Comparison of ENCODE assay signal across 8 cellular contexts in the genomic region with DNA sequence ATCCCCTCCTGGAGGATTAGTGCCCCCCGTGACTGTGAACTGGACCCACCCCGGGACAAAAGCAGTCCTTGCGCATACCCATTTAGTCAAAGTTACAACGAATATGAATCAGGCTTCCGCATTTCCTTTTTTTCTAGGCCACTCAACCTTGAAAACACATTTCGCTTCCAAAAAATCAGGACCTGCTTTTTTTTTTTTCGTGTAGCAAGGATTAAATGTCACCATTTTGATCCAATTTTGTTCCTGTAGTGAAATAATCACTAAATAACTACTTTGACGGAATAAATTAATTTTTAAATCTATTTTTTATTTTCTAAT. TPM values are rescaled to one million over a fixed set of nuclear protein-coding genes. Genes with fewer than 3 reads are reported as not detected.
DNase-seq lines count a peak whose midpoint lies in the region; ATAC-seq and TF ChIP-seq lines count a peak whose summit lies in the region.

No MANE protein-coding gene starts in this region.

- H3K27ac ChIP-seq in C4-2B, result peak overlapping the region; percentile 83
- no peak overlapping the region for H3K27ac ChIP-seq in duodenal mucosa (ENCODE audit: low read depth, low read length)

- TF ChIP-seq CTCF in C4-2B (conservative IDR thresholded peaks at IDR 0.05), result peak; percentile 29
- no peak for TF ChIP-seq CTCF in nephron progenitor cell (IDR thresholded peaks at IDR 0.05)

- peak overlapping the region; percentile 62 for H3K4me3 ChIP-seq in MG63
- peak overlapping the region; percentile 71 to 77 for H3K4me3 ChIP-seq in duodenal mucosa (ENCODE audit: low read depth in 1 of 2, low read length in 2 of 2)

- H3K36me3 ChIP-seq in MG63 (no peaks in the 10 kb centered on the region), duodenal mucosa (ENCODE audit: control insufficient read depth in 1 of 2, insufficient read depth in 2 of 2, low read length in 2 of 2) (no peaks in the 10 kb centered on the region)

- DNase-seq in MG63, result no peak
- DNase-seq in nephron progenitor cell, result no peak
- DNase-seq in MV-4-11 (lab: John Stamatoyannopoulos, UW), result no peak
- no peak for DNase-seq in NCI-H146 (lab: John Stamatoyannopoulos, UW)
- no peak for DNase-seq in NCI-H2107 (lab: John Stamatoyannopoulos, UW)

- ATAC-seq in GM19397 (IDR thresholded peaks at IDR 0.05; ENCODE audit: unreplicated experiment), result no peak

- no peaks in the 10 kb centered on the region for H3K9me3 ChIP-seq in MG63
- no peaks in the 10 kb centered on the region for H3K9me3 ChIP-seq in duodenal mucosa (ENCODE audit: control insufficient read depth in 1 of 2, low read length in 2 of 2)

- peaks cover 32% of the 10 kb centered on the region for H3K27me3 Mint-ChIP-seq in nephron progenitor cell (ENCODE audit: low read depth, poor library complexity)

- H3K4me1 ChIP-seq in duodenal mucosa (ENCODE audit: control insufficient read depth in 1 of 2, insufficient read depth in 2 of 2, low read length in 2 of 2), result peaks cover 0 to 4% of the 10 kb centered on the region in 2 donors

- no peak overlapping the region for H3K27ac Mint-ChIP-seq in nephron progenitor cell

- H3K9ac ChIP-seq in duodenal mucosa (ENCODE audit: low read depth in 1 of 2, low read length in 2 of 2), result peak overlapping the region; percentile 38 to 52

- H3K4me3 Mint-ChIP-seq in nephron progenitor cell, result peak overlapping the region; percentile 99

- peaks cover 5% of the 10 kb centered on the region for H3K4me1 Mint-ChIP-seq in nephron progenitor cell

- 0 out of 2 replicates have a peak, but pooled peaks cover 4% of the 10 kb centered on the region for H3K27me3 ChIP-seq in MG63
- H3K27me3 ChIP-seq in duodenal mucosa (ENCODE audit: control insufficient read depth in 1 of 2, insufficient read depth in 2 of 2, low read length in 2 of 2), result no peaks in the 10 kb centered on the region

- H3K36me3 Mint-ChIP-seq in nephron progenitor cell (ENCODE audit: low read depth), result no peaks in the 10 kb centered on the region

- H3K9me3 Mint-ChIP-seq in nephron progenitor cell, result no peaks in the 10 kb centered on the region

RNA-seq across cellular contexts. Expression of gene FTCDNL1, which starts 0.5 kb away (rescaled TPM):
- total RNA-seq in MG63 (2014; rRNA removed; shearing (Covaris generic); ENCODE audit: low replicate concordance), result 1.8 TPM in 1 of 2 replicates, not detected in the other

RNA-seq across cellular contexts. Expression of gene C2orf69, which starts 59.6 kb away (rescaled TPM):
- 4.6 and 9.9 TPM in 2 replicates for total RNA-seq in MG63 (2014; rRNA removed; shearing (Covaris generic); ENCODE audit: low replicate concordance)
